In genomic region chr5:178348356-178349146, GRCh38 we compare ENCODE assay signal across 19 cellular contexts.
DNase-seq lines count a peak whose midpoint lies in the region; ATAC-seq, FAIRE-seq and TF ChIP-seq lines count a peak whose summit lies in the region.
"Had no signal": no experiment of that assay in that cellular context is flagged by ENCODE, and none has a peak within 500 bp of the region (broad histone marks: within the 10 kb centered on the region; RNA-seq: fewer than 3 reads in every experiment).

No MANE protein-coding gene starts in this region.

- H3K27me3 ChIP-seq in osteoblast (ENCODE audit: insufficient read depth, low read length) (no peaks in the 10 kb centered on the region), ovary (no peaks in the 10 kb centered on the region)

- no peaks in the 10 kb centered on the region for H3K4me1 Mint-ChIP-seq in natural killer cell treated with Interleukin-12 subunit alpha and Interleukin-12 subunit beta and Interleukin-15 and Interleukin-18, amount 100 ng/mL, for 72 hours (ENCODE audit: low read depth in 2 of 2)
- H3K4me1 Mint-ChIP-seq in natural killer cell: no peaks in the 10 kb centered on the region

- no peak overlapping the region for H3K27ac Mint-ChIP-seq in natural killer cell treated with Interleukin-12 subunit alpha and Interleukin-12 subunit beta and Interleukin-15 and Interleukin-18, amount 100 ng/mL, for 72 hours
- no peak overlapping the region for H3K27ac Mint-ChIP-seq in natural killer cell
- H3K27ac Mint-ChIP-seq: CD14-positive monocyte had no signal

- H3K9me3 ChIP-seq in kidney (ENCODE audit: control insufficient read depth in 1 of 2, low read length in 2 of 2): no peaks in the 10 kb centered on the region
- no peaks in the 10 kb centered on the region for H3K9me3 ChIP-seq in osteoblast (ENCODE audit: low read depth, low read length)
- H3K9me3 ChIP-seq in ovary: no peaks in the 10 kb centered on the region

- no peak for FAIRE-seq in kidney (lab: Jason Lieb, UNC)
- no peak for FAIRE-seq in GM12891 (lab: Jason Lieb, UNC)
- FAIRE-seq: A204.1, GM12878, GM19239 had no signal

- TF ChIP-seq EP300 in ovary (IDR thresholded peaks at IDR 0.05): no peak

- no peak overlapping the region for H3K4me3 Mint-ChIP-seq in natural killer cell treated with Interleukin-12 subunit alpha and Interleukin-12 subunit beta and Interleukin-15 and Interleukin-18, amount 100 ng/mL, for 72 hours
- H3K4me3 Mint-ChIP-seq in natural killer cell: no peak overlapping the region
- H3K4me3 Mint-ChIP-seq: CD14-positive monocyte had no signal

- ATAC-seq in natural killer cell treated with Interleukin-12 subunit alpha and Interleukin-12 subunit beta and Interleukin-15 and Interleukin-18, amount 100 ng/mL, for 72 hours: no peak
- ATAC-seq in natural killer cell: no peak
- ATAC-seq: GM12878 had no signal

- intact Hi-C loops in natural killer cell (cut with micrococcal nuclease) (no loop called here), kidney (cut with DNase I) (no loop called here), ovary (cut with DNase I) (no loop called here)

- H3K4me2 ChIP-seq in osteoblast (ENCODE audit: insufficient read depth, low read length): no peak overlapping the region

- no peak for TF ChIP-seq POLR2A in ovary (IDR thresholded peaks at IDR 0.05)
- TF ChIP-seq POLR2A in GM12891 (IDR thresholded peaks at IDR 0.05; ENCODE audit: low read depth, low read length): no peak

- peak; percentile 31 for DNase-seq in natural killer cell treated with Interleukin-12 subunit alpha and Interleukin-12 subunit beta and Interleukin-15 and Interleukin-18, amount 100 ng/mL, for 72 hours (ENCODE audit: low spot score)
- no peak for DNase-seq in natural killer cell
- DNase-seq in kidney: peak; percentile 48
- DNase-seq in osteoblast (ENCODE audit: insufficient read length, low spot score, missing footprints): peak; percentile 30
- no peak for DNase-seq in ovary
- DNase-seq in GM12891 (ENCODE audit: insufficient read length, low spot score): no peak
- DNase-seq in HCEC 1CT: no peak
- DNase-seq in stimulated activated CD4-positive, alpha-beta T cell treated with anti-CD3 and anti-CD28 coated beads, Interleukin-1b, Interleukin-23, amount 100 ng/mL, for 48 hours: no peak
- DNase-seq: DMS53, KG1, NCI-H1092 treated with DMSO at 0.1 percent for 48 hours, NCI-H1694, NCI-H446, NCI-H774, SHP77 had no signal

- no peak overlapping the region for H3K27ac ChIP-seq in kidney (ENCODE audit: low read depth in 2 of 2, low read length in 2 of 2)
- no peak overlapping the region for H3K27ac ChIP-seq in osteoblast (ENCODE audit: low read depth, low read length)
- no peak overlapping the region for H3K27ac ChIP-seq in ovary

- peaks cover 0 to 2% of the 10 kb centered on the region in 2 donors for H3K27me3 Mint-ChIP-seq in natural killer cell treated with Interleukin-12 subunit alpha and Interleukin-12 subunit beta and Interleukin-15 and Interleukin-18, amount 100 ng/mL, for 72 hours
- no peaks in the 10 kb centered on the region for H3K27me3 Mint-ChIP-seq in natural killer cell (ENCODE audit: low read depth in 2 of 2)

- no peak overlapping the region for H3K9ac ChIP-seq in kidney (ENCODE audit: low read length in 2 of 2)

- H3K79me2 ChIP-seq in osteoblast (ENCODE audit: insufficient read depth, low read length): no peaks in the 10 kb centered on the region

- no peaks in the 10 kb centered on the region for H4K20me1 ChIP-seq in osteoblast (ENCODE audit: insufficient read depth, low read length)

- 75 to 85% (median 80%) methylated on average over 19 to 20 of the region's 20 CpGs for WGBS in ovary, 3 donors

- H3K9me3 Mint-ChIP-seq in natural killer cell treated with Interleukin-12 subunit alpha and Interleukin-12 subunit beta and Interleukin-15 and Interleukin-18, amount 100 ng/mL, for 72 hours: no peaks in the 10 kb centered on the region
- no peaks in the 10 kb centered on the region for H3K9me3 Mint-ChIP-seq in natural killer cell

- no peak overlapping the region for H2AFZ ChIP-seq in osteoblast (ENCODE audit: low read length)

- TF ChIP-seq CTCF in natural killer cell (IDR thresholded peaks at IDR 0.05) (no peak), kidney (IDR thresholded peaks at IDR 0.05; ENCODE audit: borderline replicate concordance, extremely low read depth, insufficient read depth) (no peak), osteoblast (IDR thresholded peaks at IDR 0.05; ENCODE audit: extremely low read depth, low read depth, low read length) (no peak), ovary (IDR thresholded peaks at IDR 0.05) (no peak)

- H3K36me3 Mint-ChIP-seq in natural killer cell treated with Interleukin-12 subunit alpha and Interleukin-12 subunit beta and Interleukin-15 and Interleukin-18, amount 100 ng/mL, for 72 hours: no peaks in the 10 kb centered on the region
- no peaks in the 10 kb centered on the region for H3K36me3 Mint-ChIP-seq in natural killer cell
- H3K36me3 Mint-ChIP-seq: CD14-positive monocyte had no signal

- H3K4me1 ChIP-seq in kidney (ENCODE audit: control insufficient read depth in 1 of 2, insufficient read depth in 1 of 2, low read depth in 1 of 2, low read length in 2 of 2) (no peaks in the 10 kb centered on the region), osteoblast (ENCODE audit: insufficient read depth, low read length) (no peaks in the 10 kb centered on the region), ovary (ENCODE audit: insufficient read depth) (no peaks in the 10 kb centered on the region)

- H3K4me3 ChIP-seq in kidney (ENCODE audit: low read length in 2 of 2) (no peak overlapping the region), osteoblast (ENCODE audit: insufficient read depth, low read length) (no peak overlapping the region), ovary (no peak overlapping the region)
- H3K4me3 ChIP-seq: GM12878 had no signal

- H3K36me3 ChIP-seq in kidney (ENCODE audit: control insufficient read depth in 1 of 2, insufficient read depth in 2 of 2, low read length in 2 of 2) (no peaks in the 10 kb centered on the region), osteoblast (ENCODE audit: insufficient read depth, low read length) (no peaks in the 10 kb centered on the region), ovary (no peaks in the 10 kb centered on the region)

TF ChIP-seq in GM12891, 5 proteins besides CTCF, POLR2A, EP300 and RAD21:
- TF ChIP-seq TAF1 (IDR thresholded peaks at IDR 0.05; ENCODE audit: low read depth, low read length) (no peak), SPI1 (IDR thresholded peaks at IDR 0.05; ENCODE audit: low read depth, low read length) (no peak), POLR2AphosphoS5 (IDR thresholded peaks at IDR 0.05; ENCODE audit: low read depth, low read length) (no peak), POU2F2 (IDR thresholded peaks at IDR 0.05; ENCODE audit: low read depth, low read length) (no peak), PAX5 (IDR thresholded peaks at IDR 0.05; ENCODE audit: insufficient read depth, low read length, severe bottlenecking) (no peak)
TF ChIP-seq in GM12891: peak in this region for 0.

Comparison
In these comparisons a context has a peak if more than half of its experiments do, and no peak if none do; other contexts are left out.
1. DNase-seq: peak in natural killer cell treated with Interleukin-12 subunit alpha and Interleukin-12 subunit beta and Interleukin-15 and Interleukin-18, amount 100 ng/mL, for 72 hours (single experiment), kidney (single experiment) and osteoblast (single experiment); none in natural killer cell (single experiment), ovary (0 of 5), GM12891 (single experiment), HCEC 1CT (single experiment) and stimulated activated CD4-positive, alpha-beta T cell treated with anti-CD3 and anti-CD28 coated beads, Interleukin-1b, Interleukin-23, amount 100 ng/mL, for 48 hours (single experiment).